16 cellular contexts compared by ENCODE assay signal in the genomic region with DNA sequence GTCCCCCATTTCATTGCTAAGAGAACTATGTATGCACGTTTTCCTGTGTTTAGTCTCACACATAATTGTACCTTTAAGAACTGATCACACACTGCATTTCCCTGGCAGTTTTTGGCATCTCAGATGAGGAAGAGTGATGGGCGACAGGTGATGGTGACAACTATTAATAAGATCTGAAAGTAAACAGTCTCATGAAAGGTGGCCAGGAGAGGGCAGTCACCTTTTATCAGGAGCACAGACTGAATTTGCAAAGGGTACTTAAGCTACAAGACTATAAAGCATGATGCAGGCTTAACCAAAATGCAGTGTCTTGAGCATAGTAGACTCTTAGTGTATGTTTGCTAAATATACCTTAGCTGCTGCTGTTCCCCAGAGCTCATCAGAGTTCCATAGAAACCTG.
DNase-seq lines count a peak whose midpoint lies in the region; ATAC-seq and TF ChIP-seq lines count a peak whose summit lies in the region.
"Had no signal": no experiment of that assay in that cellular context is flagged by ENCODE, and none has a peak within 500 bp of the region (broad histone marks: within the 10 kb centered on the region; RNA-seq: fewer than 3 reads in every experiment).

No MANE protein-coding gene starts in this region.

- no peaks in the 10 kb centered on the region for H3K36me3 ChIP-seq in Karpas-422 (ENCODE audit: insufficient read depth, low read length)
- no peaks in the 10 kb centered on the region for H3K36me3 ChIP-seq in mammary epithelial cell (ENCODE audit: insufficient read depth, low read length)
- H3K36me3 ChIP-seq in psoas muscle (ENCODE audit: insufficient read depth in 1 of 2, low read depth in 1 of 2): no peaks in the 10 kb centered on the region
- H3K36me3 ChIP-seq in mesenchymal stem cell (ENCODE audit: control insufficient read depth in 1 of 2, insufficient read depth in 2 of 2, low read depth in 1 of 2, low read length in 2 of 2): no peaks in the 10 kb centered on the region
- H3K36me3 ChIP-seq: tibial artery had no signal

- H3K27me3 ChIP-seq in Karpas-422 (ENCODE audit: low read length) (no peaks in the 10 kb centered on the region), mammary epithelial cell (ENCODE audit: insufficient read depth, low read length) (no peaks in the 10 kb centered on the region), psoas muscle (ENCODE audit: insufficient read depth in 3 of 3, low read length in 2 of 3) (no peaks in the 10 kb centered on the region), mesenchymal stem cell (ENCODE audit: control insufficient read depth in 1 of 2, insufficient read depth in 1 of 2, low read length in 2 of 2) (no peaks in the 10 kb centered on the region)
- H3K27me3 ChIP-seq: dorsolateral prefrontal cortex, tibial artery had no signal

- CTCF ChIA-PET in mammary epithelial cell (lab: Charles Lee; ENCODE audit: low non-redundant PET): interaction anchor here (0.6 to 1.4 kb wide), 6 partner anchors 31 to 457 kb away, joined by 3 to 19 read pairs (median 3); no protein-coding TSS in a partner anchor

- H3K9ac ChIP-seq in Karpas-422 (ENCODE audit: low read length) (no peak overlapping the region), mammary epithelial cell (ENCODE audit: insufficient read depth, low read length) (no peak overlapping the region), mesenchymal stem cell (ENCODE audit: low read length) (no peak overlapping the region)

- no peak overlapping the region for H2AK5ac ChIP-seq in mesenchymal stem cell (ENCODE audit: low read length, severe bottlenecking)

- H2BK15ac ChIP-seq in mesenchymal stem cell (ENCODE audit: low read depth, poor library complexity, severe bottlenecking): no peak overlapping the region

- H3K4me1 ChIP-seq in Karpas-422 (ENCODE audit: low read length) (no peaks in the 10 kb centered on the region), mammary epithelial cell (ENCODE audit: insufficient read depth, low read length) (no peaks in the 10 kb centered on the region), psoas muscle (peaks cover 61% of the 10 kb centered on the region), mesenchymal stem cell (ENCODE audit: control insufficient read depth, insufficient read depth, low read depth, low read length) (no peaks in the 10 kb centered on the region)

- no peak overlapping the region for H3K4ac ChIP-seq in mesenchymal stem cell (ENCODE audit: low read depth in 1 of 2, low read length in 2 of 2)

- H3K4me2 ChIP-seq in Karpas-422 (ENCODE audit: low read depth, low read length, poor library complexity, severe bottlenecking) (no peak overlapping the region), mammary epithelial cell (ENCODE audit: insufficient read depth, low read depth, low read length) (no peak overlapping the region), mesenchymal stem cell (ENCODE audit: low read length, poor library complexity, severe bottlenecking) (no peak overlapping the region)

- H2BK12ac ChIP-seq in mesenchymal stem cell (ENCODE audit: low read length in 2 of 2): no peak overlapping the region

- in situ Hi-C loops in mammary epithelial cell (cut with MboI; ENCODE audit: low sequenced_read_pairs in 2 of 2): loop anchor here in 1 of 2 donors (10.0 kb wide), 1 partner anchor 140 kb away; no protein-coding TSS in a partner anchor

- H3K27ac ChIP-seq in Karpas-422 (ENCODE audit: low read length) (no peak overlapping the region), mammary epithelial cell (ENCODE audit: insufficient read depth, low read depth, low read length) (no peak overlapping the region), psoas muscle (peak overlapping the region; percentile 88), mesenchymal stem cell (ENCODE audit: low read length, poor library complexity, severe bottlenecking) (no peak overlapping the region)
- H3K27ac ChIP-seq: dorsolateral prefrontal cortex, tibial artery had no signal

- no TSS peak for BruUV-seq in mammary epithelial cell (replicated peaks; lab: Mats Ljungman, UMichigan)

- no peak overlapping the region for H4K91ac ChIP-seq in mesenchymal stem cell (ENCODE audit: low read length)

- no peak overlapping the region for H3K4me3 ChIP-seq in Karpas-422 (ENCODE audit: low read length)
- H3K4me3 ChIP-seq in mammary epithelial cell (replicated peaks in 1 of 3; ENCODE audit: insufficient read depth in 1 of 3, low read depth in 2 of 3, low read length in 3 of 3): no peak overlapping the region
- no peak overlapping the region for H3K4me3 ChIP-seq in psoas muscle
- no peak overlapping the region for H3K4me3 ChIP-seq in mesenchymal stem cell (ENCODE audit: insufficient read depth in 1 of 2, low read depth in 1 of 2, low read length in 2 of 2)
- H3K4me3 ChIP-seq: dorsolateral prefrontal cortex, tibial artery had no signal

- no peak overlapping the region for H3K18ac ChIP-seq in mesenchymal stem cell (ENCODE audit: low read depth in 1 of 2, low read length in 2 of 2)

- no peaks in the 10 kb centered on the region for H3K9me3 ChIP-seq in Karpas-422 (ENCODE audit: low read length)
- no peaks in the 10 kb centered on the region for H3K9me3 ChIP-seq in mammary epithelial cell (replicated peaks; ENCODE audit: insufficient read depth, low read length)
- H3K9me3 ChIP-seq in psoas muscle: no peaks in the 10 kb centered on the region
- H3K9me3 ChIP-seq in mesenchymal stem cell (ENCODE audit: control insufficient read depth, low read length): no peaks in the 10 kb centered on the region
- H3K9me3 ChIP-seq: tibial artery had no signal

- H3K14ac ChIP-seq in mesenchymal stem cell (ENCODE audit: low read length in 2 of 2): no peak overlapping the region

- TF ChIP-seq CTCF in mammary epithelial cell (conservative IDR thresholded peaks at IDR 0.05 in 1 of 2, IDR thresholded peaks at IDR 0.05 in 1 of 2; ENCODE audit: extremely low read depth in 1 of 2, insufficient read depth in 1 of 2, low read depth in 1 of 2, low read length in 2 of 2): peak; percentile 30 to 56
- peak; percentile 46 for TF ChIP-seq CTCF in psoas muscle (IDR thresholded peaks at IDR 0.05)

- H3K79me1 ChIP-seq in mesenchymal stem cell (replicated peaks; ENCODE audit: low read length, poor library complexity, severe bottlenecking): no peaks in the 10 kb centered on the region

- peak; percentile 12 for DNase-seq in NCI-H1105 treated with DMSO at 0.1 percent for 48 hours (lab: John Stamatoyannopoulos, UW)
- DNase-seq in NCI-H1105 (lab: John Stamatoyannopoulos, UW): no peak
- DNase-seq in Karpas-422: peak; percentile 54
- peak; percentile 7 for DNase-seq in mammary epithelial cell
- DNase-seq in psoas muscle: no peak
- DNase-seq in MV-4-11 (lab: John Stamatoyannopoulos, UW): no peak
- DNase-seq in SIG-M5 treated with dmso at 0.1 percent for 504 hours (lab: John Stamatoyannopoulos, UW; ENCODE audit: unreplicated experiment): no peak
- no peak for DNase-seq in mesenchymal stem cell
- DNase-seq: activated CD4-positive, CD25-positive, alpha-beta regulatory T cell treated with anti-CD3 and anti-CD28 coated beads, Interleukin-2, amount 50 U/mL, for 72 hours; activated T-cell treated with anti-CD3 and anti-CD28 coated beads, Interleukin-2, amount 50 U/mL, for 72 hours; aorta; dorsolateral prefrontal cortex; NCI-H2227 treated with DMSO at 0.1 percent for 48 hours; nephron progenitor cell; stimulated activated CD4-positive, alpha-beta T cell treated with anti-CD3 and anti-CD28 coated beads, Interleukin-12 subunit alpha, Interleukin-12 subunit beta, amount 100 ng/mL, for 4 hours; tibial artery had no signal

- H3K23ac ChIP-seq in mesenchymal stem cell (ENCODE audit: low read length in 2 of 2): no peak overlapping the region

- ATAC-seq in psoas muscle: peak; percentile 66 to 78 (median 74)
- ATAC-seq: activated T-cell treated with anti-CD3 and anti-CD28 coated beads, Interleukin-2, amount 50 U/mL, for 72 hours had no signal

- H2BK5ac ChIP-seq in mesenchymal stem cell (ENCODE audit: low read depth, low read length, poor library complexity, severe bottlenecking): no peak overlapping the region

- dilution Hi-C loops in mammary epithelial cell (cut with HindIII; ENCODE audit: low sequenced_read_pairs): no loop called here

- intact Hi-C loops in mammary epithelial cell (cut with micrococcal nuclease) (loop anchor here (1.0 to 5.0 kb wide), 4 partner anchors 69 to 373 kb away; no protein-coding TSS in a partner anchor), psoas muscle (cut with DNase I) (loop anchor here (1.0 to 10.0 kb wide), 5 partner anchors 43 to 90 kb away; a partner anchor contains a TSS)

- 43% methylated on average over 1 of the region's 2 CpGs for WGBS in mammary epithelial cell (ENCODE audit: low coverage, missing lambda C conversion rate)
- WGBS in psoas muscle, 3 donors: 17 to 43% (median 32%) methylated on average over 2 of the region's 2 CpGs
- WGBS in mesenchymal stem cell: 61% methylated on average over 1 of the region's 2 CpGs

- no peak overlapping the region for H4K8ac ChIP-seq in mesenchymal stem cell (ENCODE audit: low read length)

- no peak overlapping the region for H2AFZ ChIP-seq in Karpas-422 (ENCODE audit: low read length)
- no peak overlapping the region for H2AFZ ChIP-seq in mammary epithelial cell (ENCODE audit: low read depth, low read length)
- no peak overlapping the region for H2AFZ ChIP-seq in mesenchymal stem cell (ENCODE audit: low read depth, low read length)

- H4K20me1 ChIP-seq in Karpas-422 (ENCODE audit: insufficient read depth, low read depth, low read length) (no peaks in the 10 kb centered on the region), mammary epithelial cell (ENCODE audit: insufficient read depth, low read length) (no peaks in the 10 kb centered on the region)

- no peaks in the 10 kb centered on the region for H3K9me2 ChIP-seq in Karpas-422 (replicated peaks; ENCODE audit: insufficient read depth, low read length)

- no peak overlapping the region for H2BK120ac ChIP-seq in mesenchymal stem cell (ENCODE audit: low read depth, low read length)

- H3K79me2 ChIP-seq in Karpas-422 (ENCODE audit: low read length) (no peaks in the 10 kb centered on the region), mammary epithelial cell (ENCODE audit: insufficient read depth, low read length) (no peaks in the 10 kb centered on the region)

Comparison
In these comparisons a context has a peak if more than half of its experiments do, and no peak if none do; other contexts are left out.
1. DNase-seq: peak in NCI-H1105 treated with DMSO at 0.1 percent for 48 hours (single experiment), Karpas-422 (single experiment) and mammary epithelial cell (single experiment); none in NCI-H1105 (single experiment), psoas muscle (0 of 2), MV-4-11 (single experiment), SIG-M5 treated with dmso at 0.1 percent for 504 hours (single experiment) and mesenchymal stem cell (single experiment).